In the genomic region with DNA sequence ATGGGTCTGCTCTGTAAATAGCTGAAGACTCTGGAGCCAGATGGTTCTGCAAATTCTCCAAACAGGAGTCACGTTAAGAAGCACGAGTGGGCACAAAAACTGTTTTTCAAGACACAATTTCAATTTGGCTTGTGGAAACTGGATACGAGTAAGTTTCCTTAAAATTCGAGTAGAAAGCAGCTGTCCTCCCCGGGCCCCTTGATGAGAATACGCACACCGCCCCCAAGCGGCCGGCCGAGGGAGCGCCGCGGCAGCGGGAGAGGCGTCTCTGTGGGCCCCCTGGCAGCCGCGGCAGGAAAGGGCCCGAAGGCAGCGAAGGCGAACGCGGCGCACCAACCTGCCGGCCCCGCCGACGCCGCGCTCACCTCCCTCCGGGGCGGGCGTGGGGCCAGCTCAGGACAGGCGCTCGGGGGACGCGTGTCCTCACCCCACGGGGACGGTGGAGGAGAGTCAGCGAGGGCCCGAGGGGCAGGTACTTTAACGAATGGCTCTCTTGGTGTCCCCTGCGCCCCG, we compare ENCODE assay signal across 9 cellular contexts. TPM values are rescaled to one million over a fixed set of nuclear protein-coding genes. Genes with fewer than 3 reads are reported as not detected.
DNase-seq lines count a peak whose midpoint lies in the region; ATAC-seq and TF ChIP-seq lines count a peak whose summit lies in the region.
"Had no signal": no experiment of that assay in that cellular context is flagged by ENCODE, and none has a peak within 500 bp of the region (broad histone marks: within the 10 kb centered on the region; RNA-seq: fewer than 3 reads in every experiment).

No MANE protein-coding gene starts in this region.

- intact Hi-C loops in Calu3 (cut with micrococcal nuclease; ENCODE audit: unreplicated experiment) = loop anchor here (1.0 to 10.0 kb wide), 7 partner anchors 175 to 873 kb away; no protein-coding TSS in a partner anchor

- no peaks in the 10 kb centered on the region for H3F3A ChIP-seq in neural progenitor cell (ENCODE audit: low read depth)

- H3K79me2 ChIP-seq in Karpas-422 (ENCODE audit: low read length) (no peaks in the 10 kb centered on the region), neural progenitor cell (ENCODE audit: low read depth) (peaks cover 8% of the 10 kb centered on the region)

- DNase-seq in Calu3 (peak; percentile 90), Karpas-422 (peak; percentile 91), SHP77 (lab: John Stamatoyannopoulos, UW) (peak; percentile 69 to 77), activated gamma-delta T cell (lab: John Stamatoyannopoulos, UW) (peak; percentile 73), fibroblast of villous mesenchyme (ENCODE audit: low read depth) (peak; percentile 97), neural progenitor cell (ENCODE audit: low spot score) (peak; percentile 94)

- H3K4me3 ChIP-seq in Karpas-422 (ENCODE audit: low read length) = no peak overlapping the region
- peak overlapping the region; percentile 80 for H3K4me3 ChIP-seq in fibroblast of villous mesenchyme (ENCODE audit: low read depth, low read length)
- H3K4me3 ChIP-seq in neural progenitor cell = peak overlapping the region; percentile 76

- H3K27me3 ChIP-seq in Karpas-422 (ENCODE audit: low read length) (no peaks in the 10 kb centered on the region), neural progenitor cell (peaks cover 12% of the 10 kb centered on the region)

- H3K36me3 Mint-ChIP-seq in Calu3 (ENCODE audit: insufficient read depth, unreplicated experiment) (peaks cover 33% of the 10 kb centered on the region), neural progenitor cell (peaks cover 18% of the 10 kb centered on the region)
- no peaks in the 10 kb centered on the region for H3K36me3 Mint-ChIP-seq in stimulated activated naive CD8-positive, alpha-beta T cell treated with anti-CD3 and anti-CD28 coated beads, Interleukin-15, Interleukin-2, amounts not matched to agents 100 ng/mL and 50 ng/mL, for 24 hours (ENCODE audit: low read depth)
- H3K36me3 Mint-ChIP-seq: memory B cell had no signal

- H3K9ac ChIP-seq in Karpas-422 (ENCODE audit: low read length) (no peak overlapping the region), neural progenitor cell (no peak overlapping the region)

- no peaks in the 10 kb centered on the region for H3K36me3 ChIP-seq in Karpas-422 (ENCODE audit: insufficient read depth, low read length)
- H3K36me3 ChIP-seq in neural progenitor cell = no peaks in the 10 kb centered on the region

- no TSS peak for BruUV-seq in Calu3 (replicated peaks; lab: Mats Ljungman, UMichigan)

- peak overlapping the region; percentile 94 for H3K27ac Mint-ChIP-seq in Calu3 (ENCODE audit: unreplicated experiment)
- H3K27ac Mint-ChIP-seq in neural progenitor cell = peak overlapping the region; percentile 11
- no peak overlapping the region for H3K27ac Mint-ChIP-seq in stimulated activated naive CD8-positive, alpha-beta T cell treated with anti-CD3 and anti-CD28 coated beads, Interleukin-15, Interleukin-2, amounts not matched to agents 100 ng/mL and 50 ng/mL, for 24 hours
- H3K27ac Mint-ChIP-seq: memory B cell had no signal

- H4K20me1 ChIP-seq in Karpas-422 (ENCODE audit: insufficient read depth, low read depth, low read length) = no peaks in the 10 kb centered on the region
- H4K20me1 ChIP-seq in neural progenitor cell (ENCODE audit: low read depth) = no peaks in the 10 kb centered on the region

- no peak overlapping the region for H3K27ac ChIP-seq in Karpas-422 (ENCODE audit: low read length)
- no peak overlapping the region for H3K27ac ChIP-seq in neural progenitor cell

- peak overlapping the region; percentile 75 for H3K4me3 Mint-ChIP-seq in Calu3 (ENCODE audit: low read depth, unreplicated experiment)
- H3K4me3 Mint-ChIP-seq in neural progenitor cell = peak overlapping the region; percentile 90
- peak overlapping the region; percentile 38 for H3K4me3 Mint-ChIP-seq in stimulated activated naive CD8-positive, alpha-beta T cell treated with anti-CD3 and anti-CD28 coated beads, Interleukin-15, Interleukin-2, amounts not matched to agents 100 ng/mL and 50 ng/mL, for 24 hours
- H3K4me3 Mint-ChIP-seq: memory B cell had no signal

- H3K4me2 ChIP-seq in Karpas-422 (ENCODE audit: low read depth, low read length, poor library complexity, severe bottlenecking) (no peak overlapping the region), neural progenitor cell (peak overlapping the region; percentile 84)

- H3K4me1 ChIP-seq in Karpas-422 (ENCODE audit: low read length) (no peaks in the 10 kb centered on the region), neural progenitor cell (peaks cover 19% of the 10 kb centered on the region)

- no peaks in the 10 kb centered on the region for H3K9me3 Mint-ChIP-seq in Calu3 (ENCODE audit: low read depth, unreplicated experiment)
- peaks cover 3% of the 10 kb centered on the region for H3K9me3 Mint-ChIP-seq in neural progenitor cell
- no peaks in the 10 kb centered on the region for H3K9me3 Mint-ChIP-seq in stimulated activated naive CD8-positive, alpha-beta T cell treated with anti-CD3 and anti-CD28 coated beads, Interleukin-15, Interleukin-2, amounts not matched to agents 100 ng/mL and 50 ng/mL, for 24 hours
- H3K9me3 Mint-ChIP-seq: memory B cell had no signal

- H3K27me3 Mint-ChIP-seq in Calu3 (ENCODE audit: unreplicated experiment) (no peaks in the 10 kb centered on the region), neural progenitor cell (ENCODE audit: insufficient read depth, low read depth) (peaks cover 6% of the 10 kb centered on the region)
- peaks cover 62% of the 10 kb centered on the region for H3K27me3 Mint-ChIP-seq in stimulated activated naive CD8-positive, alpha-beta T cell treated with anti-CD3 and anti-CD28 coated beads, Interleukin-15, Interleukin-2, amounts not matched to agents 100 ng/mL and 50 ng/mL, for 24 hours

- H2AFZ ChIP-seq in Karpas-422 (ENCODE audit: low read length) (no peak overlapping the region), neural progenitor cell (replicated peaks) (peak overlapping the region; percentile 91)

- ATAC-seq in GM21619 (IDR thresholded peaks at IDR 0.05; ENCODE audit: unreplicated experiment) = peak; percentile 86

- peak; percentile 63 for TF ChIP-seq CTCF in Calu3 (IDR thresholded peaks at IDR 0.05; ENCODE audit: unreplicated experiment)
- peak; percentile 96 for TF ChIP-seq CTCF in fibroblast of villous mesenchyme (IDR thresholded peaks at IDR 0.05; ENCODE audit: insufficient read depth, low read depth, low read length)
- peak; percentile 91 for TF ChIP-seq CTCF in neural progenitor cell (IDR thresholded peaks at IDR 0.05)

- H3K9me3 ChIP-seq in Karpas-422 (ENCODE audit: low read length) (no peaks in the 10 kb centered on the region), neural progenitor cell (ENCODE audit: low read depth) (no peaks in the 10 kb centered on the region)

- H3K4me1 Mint-ChIP-seq in Calu3 (ENCODE audit: low read depth, unreplicated experiment) (peaks cover 9% of the 10 kb centered on the region), neural progenitor cell (peaks cover 39% of the 10 kb centered on the region)
- peaks cover 15% of the 10 kb centered on the region for H3K4me1 Mint-ChIP-seq in stimulated activated naive CD8-positive, alpha-beta T cell treated with anti-CD3 and anti-CD28 coated beads, Interleukin-15, Interleukin-2, amounts not matched to agents 100 ng/mL and 50 ng/mL, for 24 hours (ENCODE audit: low read depth)

- no peaks in the 10 kb centered on the region for H3K9me2 ChIP-seq in Karpas-422 (replicated peaks; ENCODE audit: insufficient read depth, low read length)

- CTCF ChIA-PET in Calu3 (lab: Charles Lee) = interaction anchor here (0.7 to 2.6 kb wide), 6 partner anchors 177 to 408 kb away, joined by 3 to 37 read pairs (median 5); no protein-coding TSS in a partner anchor

RNA-seq across cellular contexts. Expression of gene THBS1, which starts 0.7 kb away (rescaled TPM):
- 81.2 and 199 TPM in 2 replicates for total RNA-seq in Calu3 (2022)
- total RNA-seq in Karpas-422 (2014; rRNA removed; shearing (Covaris generic); ENCODE audit: low replicate concordance) = not detected in 2 replicates
- 7,420 and 8,241 TPM in 2 replicates for total RNA-seq in fibroblast of villous mesenchyme
- total RNA-seq in neural progenitor cell (ENCODE audit: low replicate concordance) = 14.6 and 17.6 TPM in 2 replicates

Comparison
In these comparisons a context has a peak if more than half of its experiments do, and no peak if none do; other contexts are left out.
1. H3K4me3 Mint-ChIP-seq: peak in every context shown above with its lines; median percentile 90 in neural progenitor cell; 75 in Calu3; 38 in stimulated activated naive CD8-positive, alpha-beta T cell treated with anti-CD3 and anti-CD28 coated beads, Interleukin-15, Interleukin-2, amounts not matched to agents 100 ng/mL and 50 ng/mL, for 24 hours.
2. RNA of gene THBS1, which starts 0.7 kb away (total RNA-seq): 7,420 to 8,241 TPM in fibroblast of villous mesenchyme; 81.2 to 199 TPM in Calu3, 14.6 to 17.6 TPM in neural progenitor cell and not detected in Karpas-422; every median in the first group is over 10 times any median in the second.
3. Peak in every context shown above with its lines, with median percentiles within 50 percentile points of each other: DNase-seq and CTCF ChIP-seq.